In genomic region chr1:160978510-160978927, GRCh38 we compare ENCODE assay signal across 27 cellular contexts. TPM values are rescaled to one million over a fixed set of nuclear protein-coding genes. Genes with fewer than 3 reads are reported as not detected.
DNase-seq lines count a peak whose midpoint lies in the region; ATAC-seq, FAIRE-seq and TF ChIP-seq lines count a peak whose summit lies in the region.
"Had no signal": no experiment of that assay in that cellular context is flagged by ENCODE, and none has a peak within 500 bp of the region (broad histone marks: within the 10 kb centered on the region; RNA-seq: fewer than 3 reads in every experiment).

No MANE protein-coding gene starts in this region.

- CTCF ChIA-PET in K562 (lab: Yijun Ruan, JAX; ENCODE audit: low intra/inter-chr PET ratio) = no interaction called here

- H3K27me3 ChIP-seq in K562 (ENCODE audit: control insufficient read depth in 2 of 2, insufficient read depth in 2 of 2, low read length in 2 of 2) (peaks cover 16 to 37% of the 10 kb centered on the region in 2 experiments; a peak in 4 of 5 replicates), smooth muscle cell (ENCODE audit: low read depth) (peaks cover 28% of the 10 kb centered on the region), left ventricle myocardium inferior (ENCODE audit: low read depth) (peaks cover 79% of the 10 kb centered on the region)

- H3F3A ChIP-seq in smooth muscle cell (ENCODE audit: low read depth) = no peaks in the 10 kb centered on the region

- H2AFZ ChIP-seq in K562 (ENCODE audit: low read depth, low read length) (no peak overlapping the region), smooth muscle cell (ENCODE audit: low read depth) (no peak overlapping the region)

- H3K9me1 ChIP-seq in K562 (ENCODE audit: control insufficient read depth, insufficient read depth, low read length) = no peaks in the 10 kb centered on the region

- H3K4me3 ChIP-seq in K562 = no peak overlapping the region
- no peak overlapping the region for H3K4me3 ChIP-seq in smooth muscle cell
- H3K4me3 ChIP-seq in left ventricle myocardium inferior = no peak overlapping the region
- H3K4me3 ChIP-seq: BLaER1, HAP-1, psoas muscle, skin epidermis, uterus had no signal

- H3K9me3 ChIP-seq in K562 (replicated peaks; ENCODE audit: control insufficient read depth, insufficient read depth, low read depth, low read length) (no peaks in the 10 kb centered on the region), smooth muscle cell (replicated peaks; ENCODE audit: low read depth) (no peaks in the 10 kb centered on the region), left ventricle myocardium inferior (replicated peaks) (no peaks in the 10 kb centered on the region)
- H3K9me3 ChIP-seq: psoas muscle, uterus had no signal

- no peak for ATAC-seq in K562
- ATAC-seq: psoas muscle had no signal

- H3K27ac ChIP-seq in K562 (ENCODE audit: extremely low read depth, low read depth, low read length) (no peak overlapping the region), smooth muscle cell (ENCODE audit: low read depth) (no peak overlapping the region), left ventricle myocardium inferior (replicated peaks) (no peak overlapping the region)
- H3K27ac ChIP-seq: BLaER1, psoas muscle, skin epidermis, uterus had no signal

- no peak for TF ChIP-seq POLR2A in K562 (conservative IDR thresholded peaks at IDR 0.05)

- H3K4me1 ChIP-seq in K562 (replicated peaks in 1 of 2; ENCODE audit: control insufficient read depth in 2 of 2, insufficient read depth in 2 of 2, low read length in 2 of 2) (peaks cover 0 to 6% of the 10 kb centered on the region in 2 experiments; a peak in 2 of 5 replicates), smooth muscle cell (ENCODE audit: low read depth) (peaks cover 9% of the 10 kb centered on the region), left ventricle myocardium inferior (peaks cover 10% of the 10 kb centered on the region)
- H3K4me1 ChIP-seq: psoas muscle, uterus had no signal

- DNase-seq in DMS79 treated with DMSO at 0.1 percent for 48 hours (lab: John Stamatoyannopoulos, UW) (peak; percentile 9), DMS79 (lab: John Stamatoyannopoulos, UW) (no peak), NCI-H1105 treated with DMSO at 0.1 percent for 48 hours (lab: John Stamatoyannopoulos, UW) (peak; percentile 45), K562 (ENCODE audit: extremely low read depth in 1 of 4, low spot score in 3 of 4) (no peak), mucosa of gallbladder (ENCODE audit: low spot score) (peak; percentile 67), smooth muscle cell (lab: John Stamatoyannopoulos, UW; ENCODE audit: unreplicated experiment) (no peak), left ventricle myocardium inferior (no peak), pons (ENCODE audit: low spot score) (no peak)
- DNase-seq: activated CD4-positive, alpha-beta T cell treated with anti-CD3 and anti-CD28 coated beads, Interleukin-2, amount 10 ng/mL, durations not matched to agents 7 days and 5 days; activated CD8-positive, alpha-beta memory T cell treated with anti-CD3 and anti-CD28 coated beads, Interleukin-2, amount 50 U/mL, for 4 hours; activated effector memory CD4-positive, alpha-beta T cell treated with Interleukin-2 at 50 U/mL for 16 hours; amniotic stem cell; caudate nucleus; erythroblast; NCI-H187 treated with DMSO at 0.1 percent for 48 hours; nephron progenitor cell; psoas muscle; stimulated activated CD4-positive, alpha-beta T cell treated with anti-CD3 and anti-CD28 coated beads, Interleukin-4, amount 100 ng/mL, for 1 hour; SW 1271; uterus had no signal

- no peaks in the 10 kb centered on the region for H4K20me1 ChIP-seq in K562 (replicated peaks; ENCODE audit: control insufficient read depth, insufficient read depth, low read length)
- H4K20me1 ChIP-seq in smooth muscle cell (ENCODE audit: low read depth) = no peaks in the 10 kb centered on the region
- H4K20me1 ChIP-seq: BLaER1 had no signal

- FAIRE-seq in K562 (lab: Jason Lieb, UNC) = no peak
- FAIRE-seq: frontal cortex, GM12892 had no signal

- H3K79me2 ChIP-seq in K562 (ENCODE audit: control insufficient read depth, insufficient read depth, low read length) (no peaks in the 10 kb centered on the region), smooth muscle cell (ENCODE audit: low read depth) (no peaks in the 10 kb centered on the region)

- POLR2A ChIA-PET in K562 (lab: Yijun Ruan, JAX) = interaction anchor here (0.7 to 1.7 kb wide), 4 partner anchors 10 to 92 kb away, joined by 3 to 5 read pairs (median 4); no protein-coding TSS in a partner anchor

- H3K4me2 ChIP-seq in K562 (ENCODE audit: insufficient read depth, low read length) (no peak overlapping the region), smooth muscle cell (no peak overlapping the region)
- H3K4me2 ChIP-seq: BLaER1 had no signal

- 16% methylated on average over 11 of the region's 11 CpGs for WGBS in K562 (ENCODE audit: insufficient coverage, low coverage, missing lambda C conversion rate)
- 89% methylated on average over 11 of the region's 11 CpGs for WGBS in smooth muscle cell (ENCODE audit: low lambda C conversion rate)

- TF ChIP-seq EP300 in K562 (IDR thresholded peaks at IDR 0.05; ENCODE audit: low read length) = no peak

- no TSS peak for BruUV-seq in K562 (replicated peaks; lab: Mats Ljungman, UMichigan)

- H3K36me3 ChIP-seq in K562 (ENCODE audit: control insufficient read depth, insufficient read depth, low read length) (no peaks in the 10 kb centered on the region), smooth muscle cell (ENCODE audit: low read depth) (no peaks in the 10 kb centered on the region), left ventricle myocardium inferior (no peaks in the 10 kb centered on the region)
- H3K36me3 ChIP-seq: BLaER1, HAP-1, uterus had no signal

- H3K9ac ChIP-seq in K562 (ENCODE audit: insufficient read depth in 1 of 2, low read depth in 2 of 2, low read length in 2 of 2) = no peak overlapping the region
- H3K9ac ChIP-seq in smooth muscle cell (ENCODE audit: low read depth) = no peak overlapping the region
- H3K9ac ChIP-seq: BLaER1 had no signal

- intact Hi-C loops in K562 (cut with micrococcal nuclease) = no loop called here
- intact Hi-C loops in left ventricle myocardium inferior (cut with micrococcal nuclease) = no loop called here

- TF ChIP-seq RAD21 in K562 (CRISPR knock-in tag; conservative IDR thresholded peaks at IDR 0.05 in 1 of 2, IDR thresholded peaks at IDR 0.05 in 1 of 2) = no peak

- in situ Hi-C loops in K562 (cut with MboI) = no loop called here

- no peak for TF ChIP-seq CTCF in K562 (IDR thresholded peaks at IDR 0.05 in 2 of 3, conservative IDR thresholded peaks at IDR 0.05 in 1 of 3; ENCODE audit: insufficient read depth in 2 of 3, low read depth in 1 of 3, low read length in 3 of 3)
- no peak for TF ChIP-seq CTCF in smooth muscle cell (IDR thresholded peaks at IDR 0.05; ENCODE audit: borderline replicate concordance, insufficient read depth, poor library complexity, severe bottlenecking)
- no peak for TF ChIP-seq CTCF in left ventricle myocardium inferior (IDR thresholded peaks at IDR 0.05; ENCODE audit: borderline replicate concordance)

TF ChIP-seq in K562, 482 proteins besides CTCF, POLR2A, EP300 and RAD21:
- TF ChIP-seq NFIC (IDR thresholded peaks at IDR 0.05) (peak; percentile 85), BRD9 (IDR thresholded peaks at IDR 0.05; ENCODE audit: low read depth, partially characterized antibody) (no peak)
TF ChIP-seq in K562: peak in this region for 1.

RNA-seq across cellular contexts. Expression of gene ITLN2, which starts 23.9 kb away (rescaled TPM):
- not detected in 2 replicates for total RNA-seq in K562 (2011; cell fraction: chromatin; rRNA removed; ENCODE audit: low replicate concordance)
- total RNA-seq in K562 (2011; cell fraction: nucleolus; rRNA removed) = not detected in 2 replicates
- not detected in 2 replicates for total RNA-seq in K562 (2011; cell fraction: nucleoplasm; rRNA removed)
- not detected in 2 replicates for total RNA-seq in K562 (2014; rRNA removed)
- not detected in 2 replicates for total RNA-seq in K562 (2014; rRNA removed; fragmentation: Illumina TruSeq; extraction: Trizol)
- not detected in 2 replicates for total RNA-seq in K562 (2015; rRNA removed; fragmentation: Illumina TruSeq; extraction: Trizol)
- not detected in 2 replicates for total RNA-seq in K562 (2021)
- polyA plus RNA-seq in K562 (2011; rRNA removed) = not detected in 2 replicates
- polyA plus RNA-seq in K562 (2011; cell fraction: cytosol; rRNA removed) = not detected in 2 replicates
- polyA plus RNA-seq in K562 (2011; cell fraction: nucleus; rRNA removed) = not detected in 2 replicates
- not detected in 2 replicates for polyA plus RNA-seq in K562 (2012)
- polyA plus RNA-seq in K562 (2014; fragmentation: Illumina TruSeq; extraction: Trizol) = not detected in 2 replicates
- not detected for polyA plus RNA-seq in K562 (2014; fragmentation: Nextera tagmentation; extraction: Ambion mirVana)
- not detected in 2 replicates for polyA plus RNA-seq in K562 (2014; rRNA removed)
- polyA minus RNA-seq in K562 (2011; rRNA and poly(A)+ RNA removed) = not detected in 2 replicates
- not detected in 2 replicates for polyA minus RNA-seq in K562 (2011; cell fraction: cytosol; rRNA and poly(A)+ RNA removed)
- polyA minus RNA-seq in K562 (2011; cell fraction: nucleus; rRNA and poly(A)+ RNA removed) = not detected in 2 replicates
- total RNA-seq in mucosa of gallbladder = not detected
- total RNA-seq in smooth muscle cell = not detected in 2 replicates
- polyA plus RNA-seq in smooth muscle cell = not detected in 2 replicates
- total RNA-seq in left ventricle myocardium inferior = 0.19 TPM
- total RNA-seq: A673; activated CD4-positive, alpha-beta T cell treated with anti-CD3 and anti-CD28 coated beads, Interleukin-2, amount 10 ng/mL, durations not matched to agents 7 days and 5 days; frontal cortex; M059J; psoas muscle; uterus had no signal
- polyA plus RNA-seq: psoas muscle had no signal

RNA-seq across cellular contexts. Expression of gene F11R, which starts 42.4 kb away (rescaled TPM):
- total RNA-seq in K562 (2011; cell fraction: chromatin; rRNA removed; ENCODE audit: low replicate concordance) = 141 and 286 TPM in 2 replicates
- 122 and 178 TPM in 2 replicates for total RNA-seq in K562 (2011; cell fraction: nucleolus; rRNA removed)
- total RNA-seq in K562 (2011; cell fraction: nucleoplasm; rRNA removed) = 177 and 186 TPM in 2 replicates
- total RNA-seq in K562 (2014; rRNA removed) (27.4 and 33.9 TPM in 2 replicates), K562 (2014; rRNA removed; fragmentation: Illumina TruSeq; extraction: Trizol) (66.3 and 74.4 TPM in 2 replicates), K562 (2015; rRNA removed; fragmentation: Illumina TruSeq; extraction: Trizol) (45.6 and 46.4 TPM in 2 replicates), K562 (2021) (52.9 and 60.6 TPM in 2 replicates), mucosa of gallbladder (173 TPM), smooth muscle cell (57.8 and 62.5 TPM in 2 replicates), left ventricle myocardium inferior (8.3 TPM)
- polyA plus RNA-seq in K562 (2011; rRNA removed) (187 and 204 TPM in 2 replicates), K562 (2014; fragmentation: Illumina TruSeq; extraction: Trizol) (101 and 117 TPM in 2 replicates), K562 (2014; fragmentation: Nextera tagmentation; extraction: Ambion mirVana) (10 to 100 TPM; 30.6 to 52.5 TPM), K562 (2014; rRNA removed) (29.3 and 34.0 TPM in 2 replicates), smooth muscle cell (26.4 and 35.6 TPM in 2 replicates)
- polyA plus RNA-seq in K562 (2011; cell fraction: cytosol; rRNA removed) = 165 and 171 TPM in 2 replicates
- 81.4 and 97.5 TPM in 2 replicates for polyA plus RNA-seq in K562 (2011; cell fraction: nucleus; rRNA removed)
- 38.5 and 65.7 TPM in 2 replicates for polyA plus RNA-seq in K562 (2012)
- 160 and 231 TPM in 2 replicates for polyA minus RNA-seq in K562 (2011; rRNA and poly(A)+ RNA removed)
- polyA minus RNA-seq in K562 (2011; cell fraction: cytosol; rRNA and poly(A)+ RNA removed) = 62.2 and 87.5 TPM in 2 replicates
- polyA minus RNA-seq in K562 (2011; cell fraction: nucleus; rRNA and poly(A)+ RNA removed) = 21.8 and 42.3 TPM in 2 replicates

Comparison
In these comparisons a context has a peak if more than half of its experiments do, and no peak if none do; other contexts are left out.
1. DNase-seq: peak in DMS79 treated with DMSO at 0.1 percent for 48 hours (single experiment), NCI-H1105 treated with DMSO at 0.1 percent for 48 hours (single experiment) and mucosa of gallbladder (single experiment); none in DMS79 (single experiment), K562 (0 of 4), smooth muscle cell (single experiment), left ventricle myocardium inferior (single experiment) and pons (single experiment).